ENCODE assay signal across 33 cellular contexts in genomic region chr14:86364634-86365033, GRCh38.
"Had no signal": no experiment of that assay in that cellular context is flagged by ENCODE, and none has a peak within 500 bp of the region (broad histone marks: within the 10 kb centered on the region; RNA-seq: fewer than 3 reads in every experiment).

No MANE protein-coding gene starts in this region.

- H3K27me3 ChIP-seq: adrenal gland, ascending aorta, body of pancreas, brain microvascular endothelial cell, breast epithelium, cardiac muscle cell had no signal

- H3K4me1 ChIP-seq: adrenal gland, ascending aorta, body of pancreas, breast epithelium had no signal

- ATAC-seq: activated naive CD4-positive, alpha-beta T cell treated with anti-CD3 and anti-CD28 coated beads, Interleukin-2, amount 50 U/mL, for 72 hours; activated naive CD8-positive, alpha-beta T cell treated with anti-CD3 and anti-CD28 coated beads, Interleukin-2, amount 50 U/mL, for 24 hours; activated T-cell treated with anti-CD3 and anti-CD28 coated beads, Interleukin-2, amount 50 U/mL, for 4 hours; activated T-cell treated with anti-CD3 and anti-CD28 coated beads, Interleukin-2, amount 50 U/mL, for 72 hours; activated T-helper 17 cell treated with anti-CD3 and anti-CD28 coated beads, Interleukin-2, amount 50 U/mL, for 72 hours; body of pancreas had no signal

- H3K27ac ChIP-seq: adrenal gland, ascending aorta, body of pancreas, brain microvascular endothelial cell, breast epithelium, cardiac muscle cell had no signal

- H3K4me3 ChIP-seq: adrenal gland, ascending aorta, body of pancreas, breast epithelium, cardiac muscle cell had no signal

- H3K36me3 ChIP-seq: adrenal gland, ascending aorta, brain microvascular endothelial cell, breast epithelium, cardiac muscle cell had no signal

- H3K9me3 ChIP-seq: adrenal gland, ascending aorta, body of pancreas, breast epithelium had no signal

- DNase-seq: activated effector memory CD4-positive, alpha-beta T cell treated with anti-CD3 and anti-CD28 coated beads, Interleukin-2, amount 50 U/mL, for 16 hours; activated effector memory CD4-positive, alpha-beta T cell treated with Interleukin-2 at 50 U/mL for 16 hours; activated gamma-delta T cell; activated gamma-delta T cell treated with Interleukin-2 at 50 U/mL for 16 hours; activated naive CD4-positive, alpha-beta T cell; activated naive CD4-positive, alpha-beta T cell treated with anti-CD3 and anti-CD28 coated beads for 36 hours; activated naive CD4-positive, alpha-beta T cell treated with anti-CD3 and anti-CD28 coated beads, Interleukin-2, amount 10 ng/mL, durations not matched to agents 7 days and 5 days; activated naive CD4-positive, alpha-beta T cell treated with anti-CD3 and anti-CD28 coated beads, Interleukin-2, amount 50 U/mL, for 16 hours; activated naive CD4-positive, alpha-beta T cell treated with Interleukin-2 at 50 U/mL for 16 hours; activated naive CD8-positive, alpha-beta T cell treated with anti-CD3 and anti-CD28 coated beads for 36 hours; activated naive CD8-positive, alpha-beta T cell treated with anti-CD3 and anti-CD28 coated beads, Interleukin-2, amount 10 ng/mL, durations not matched to agents 7 days and 5 days; activated naive CD8-positive, alpha-beta T cell treated with anti-CD3 and anti-CD28 coated beads, Interleukin-2, amount 50 U/mL, for 24 hours; activated T-cell treated with anti-CD3 and anti-CD28 coated beads for 4 hours; activated T-cell treated with anti-CD3 and anti-CD28 coated beads, Interleukin-2, amount 50 U/mL, for 1 hour; activated T-cell treated with anti-CD3 and anti-CD28 coated beads, Interleukin-2, amount 50 U/mL, for 24 hours; activated T-cell treated with anti-CD3 and anti-CD28 coated beads, Interleukin-2, amount 50 U/mL, for 4 hours; activated T-cell treated with anti-CD3 and anti-CD28 coated beads, Interleukin-2, amount 50 U/mL, for 48 hours; activated T-cell treated with anti-CD3 and anti-CD28 coated beads, Interleukin-2, amount 50 U/mL, for 72 hours; adrenal gland; amniotic stem cell; amygdala; anterior cingulate cortex; aorta; body of pancreas; brain microvascular endothelial cell; caudate nucleus; central memory CD4-positive, alpha-beta T cell; cerebellar nuclear complex had no signal
